Comparison of ENCODE assay signal across 8 cellular contexts in the genomic region with DNA sequence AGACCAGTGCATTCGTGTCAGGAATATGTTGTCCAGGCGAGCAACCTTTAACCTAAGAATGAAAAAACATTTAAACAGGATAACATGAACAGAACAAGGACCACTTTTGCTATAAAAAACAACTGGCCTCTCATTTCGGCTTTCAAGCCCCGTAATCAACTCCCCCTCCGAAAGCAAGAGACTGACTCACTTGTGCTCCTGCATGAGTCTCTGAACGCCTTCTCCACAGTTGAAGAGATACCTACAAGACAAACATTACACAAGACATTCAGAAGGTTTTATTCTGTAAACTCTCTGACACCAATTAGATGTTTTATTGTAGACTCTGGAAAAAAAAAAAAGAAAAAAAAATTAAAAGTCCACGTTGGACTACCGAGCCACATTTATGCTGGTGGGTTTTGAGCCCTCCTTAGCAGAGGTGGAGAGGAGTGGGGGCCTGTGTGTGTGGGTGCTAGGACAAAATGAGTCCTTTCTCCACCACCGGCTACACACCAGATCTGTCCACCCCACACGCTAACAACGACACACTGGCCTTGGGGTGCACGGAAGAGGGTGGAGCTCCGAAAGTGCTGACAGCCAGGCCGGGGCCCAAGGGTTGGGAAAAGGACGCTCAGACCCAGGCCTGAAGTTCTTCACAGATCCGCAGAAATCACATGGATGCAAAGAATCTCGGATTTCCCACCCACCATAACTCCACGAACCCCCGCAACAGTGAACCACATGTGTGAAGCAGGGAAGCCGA. TPM values are rescaled to one million over a fixed set of nuclear protein-coding genes. Genes with fewer than 3 reads are reported as not detected.
DNase-seq lines count a peak whose midpoint lies in the region; ATAC-seq and TF ChIP-seq lines count a peak whose summit lies in the region.

No MANE protein-coding gene starts in this region.

- H3K27me3 ChIP-seq in A673 (replicated peaks; ENCODE audit: insufficient read depth, low read depth, low read length, poor library complexity) = peaks cover 4% of the 10 kb centered on the region

- peak; percentile 11 for ATAC-seq in GM19328 (IDR thresholded peaks at IDR 0.05; ENCODE audit: unreplicated experiment)
- peak; percentile 12 for ATAC-seq in HG03439 (IDR thresholded peaks at IDR 0.05; ENCODE audit: unreplicated experiment)
- peak; percentile 27 for ATAC-seq in stimulated activated effector memory CD8-positive, alpha-beta T cell treated with anti-CD3 and anti-CD28 coated beads, Interleukin-12 subunit alpha, Interleukin-12 subunit beta, amount 100 ng/mL, for 72 hours

- no peaks in the 10 kb centered on the region for H3K9me3 ChIP-seq in A673 (ENCODE audit: low read depth, low read length, poor library complexity, severe bottlenecking)

- H3K36me3 ChIP-seq in A673 (ENCODE audit: insufficient read depth, low read length, poor library complexity, severe bottlenecking) = peaks cover 43% of the 10 kb centered on the region

- no TSS peak for BruUV-seq in A673 (replicated peaks; lab: Mats Ljungman, UMichigan)

- peak overlapping the region; percentile 83 for H3K4me3 ChIP-seq in A673 (ENCODE audit: low read depth, low read length, poor library complexity, severe bottlenecking)
- peak overlapping the region; percentile 81 for H3K4me3 ChIP-seq in iPS-11a (ENCODE audit: low read depth, low read length)

- H3K4me3 Mint-ChIP-seq in stimulated activated effector memory CD8-positive, alpha-beta T cell treated with anti-CD3 and anti-CD28 coated beads, Interleukin-12 subunit alpha, Interleukin-12 subunit beta, amount 100 ng/mL, for 72 hours = peak overlapping the region; percentile 97

- DNase-seq in A673 (ENCODE audit: low spot score) (no peak), HuH-7 (ENCODE audit: low spot score) (no peak), NCI-H2196 treated with DMSO at 0.1 percent for 48 hours (lab: John Stamatoyannopoulos, UW; ENCODE audit: unreplicated experiment) (no peak)
- DNase-seq in activated naive CD4-positive, alpha-beta T cell treated with anti-CD3 and anti-CD28 coated beads, Interleukin-2, amount 50 U/mL, for 16 hours = peak; percentile 25
- no peak for DNase-seq in stimulated activated effector memory CD8-positive, alpha-beta T cell treated with anti-CD3 and anti-CD28 coated beads, Interleukin-12 subunit alpha, Interleukin-12 subunit beta, amount 100 ng/mL, for 72 hours (ENCODE audit: low spot score in 2 of 2)

- POLR2A ChIA-PET in A673 (lab: Charles Lee; ENCODE audit: low non-redundant PET) = no interaction called here

- no peak for TF ChIP-seq CTCF in A673 (conservative IDR thresholded peaks at IDR 0.05; ENCODE audit: low read depth, low read length)

- CTCF ChIA-PET in A673 (lab: Charles Lee) = interaction anchor here (0.7 kb wide), 1 partner anchor 15 kb away, joined by 3 read pairs; no protein-coding TSS in a partner anchor

- H3K9me3 Mint-ChIP-seq in stimulated activated effector memory CD8-positive, alpha-beta T cell treated with anti-CD3 and anti-CD28 coated beads, Interleukin-12 subunit alpha, Interleukin-12 subunit beta, amount 100 ng/mL, for 72 hours = no peaks in the 10 kb centered on the region

- peaks cover 29% of the 10 kb centered on the region for H3K4me1 Mint-ChIP-seq in stimulated activated effector memory CD8-positive, alpha-beta T cell treated with anti-CD3 and anti-CD28 coated beads, Interleukin-12 subunit alpha, Interleukin-12 subunit beta, amount 100 ng/mL, for 72 hours

- H3K27ac ChIP-seq in A673 (ENCODE audit: low read depth, low read length, poor library complexity, severe bottlenecking) = peak overlapping the region; percentile 54

- peaks cover 62% of the 10 kb centered on the region for H3K36me3 Mint-ChIP-seq in stimulated activated effector memory CD8-positive, alpha-beta T cell treated with anti-CD3 and anti-CD28 coated beads, Interleukin-12 subunit alpha, Interleukin-12 subunit beta, amount 100 ng/mL, for 72 hours

- peak overlapping the region; percentile 97 for H3K27ac Mint-ChIP-seq in stimulated activated effector memory CD8-positive, alpha-beta T cell treated with anti-CD3 and anti-CD28 coated beads, Interleukin-12 subunit alpha, Interleukin-12 subunit beta, amount 100 ng/mL, for 72 hours

- intact Hi-C loops in A673 (cut with micrococcal nuclease; ENCODE audit: unreplicated experiment) = no loop called here

- H3K4me1 ChIP-seq in A673 (ENCODE audit: insufficient read depth, low read length, poor library complexity, severe bottlenecking) = peaks cover 6% of the 10 kb centered on the region

RNA-seq across cellular contexts. Expression of a gene that starts 0.8 kb away (rescaled TPM):
- 62.0 and 64.4 TPM in 2 replicates for total RNA-seq in A673 (2021)
